In genomic region chr13:25876256-25876655, GRCh38 we compare ENCODE assay signal across 28 cellular contexts.
DNase-seq lines count a peak whose midpoint lies in the region; ATAC-seq and TF ChIP-seq lines count a peak whose summit lies in the region.
"Had no signal": no experiment of that assay in that cellular context is flagged by ENCODE, and none has a peak within 500 bp of the region (broad histone marks: within the 10 kb centered on the region; RNA-seq: fewer than 3 reads in every experiment).

No MANE protein-coding gene starts in this region.

- peaks cover 17% of the 10 kb centered on the region for H3F3A ChIP-seq in Loucy (ENCODE audit: low read depth)

- no peaks in the 10 kb centered on the region for H3K79me2 ChIP-seq in Loucy (ENCODE audit: insufficient read depth, low read length)

- POLR2A ChIA-PET in CD8-positive, alpha-beta T cell (lab: Charles Lee): interaction anchor here (1.3 to 2.0 kb wide), 2 partner anchors 11 to 16 kb away, joined by 3 to 4 read pairs; no protein-coding TSS in a partner anchor
- POLR2A ChIA-PET in T-cell (lab: Charles Lee): interaction anchor here in 1 of 2 donors (0.6 to 1.0 kb wide), 2 partner anchors 26 to 107 kb away, joined by 3 to 5 read pairs; no protein-coding TSS in a partner anchor
- POLR2A ChIA-PET in naive thymus-derived CD8-positive, alpha-beta T cell (lab: Charles Lee): no interaction called here

- no peak for ATAC-seq in CD8-positive, alpha-beta T cell
- no peak for ATAC-seq in T-cell (replicated peaks in 1 of 4)
- no peak for ATAC-seq in naive thymus-derived CD8-positive, alpha-beta T cell
- no peak for ATAC-seq in natural killer cell treated with Interleukin-12 subunit alpha and Interleukin-12 subunit beta and Interleukin-15 and Interleukin-18, amount 100 ng/mL, for 72 hours
- ATAC-seq: HCT116, HepG2, left ventricle myocardium superior, right lobe of liver, Right ventricle myocardium inferior had no signal

- TF ChIP-seq CTCF in CD8-positive, alpha-beta T cell (IDR thresholded peaks at IDR 0.05): no peak
- no peak for TF ChIP-seq CTCF in Loucy (conservative IDR thresholded peaks at IDR 0.05; ENCODE audit: low read length)

- H2AFZ ChIP-seq in Loucy (ENCODE audit: low read length): no peak overlapping the region

- peak overlapping the region; percentile 65 for H3K9ac ChIP-seq in Loucy (ENCODE audit: low read depth, low read length, poor library complexity, severe bottlenecking)

- no peak overlapping the region for H3K27ac ChIP-seq in CD8-positive, alpha-beta T cell (ENCODE audit: low read depth, low read length)
- H3K27ac ChIP-seq: prostate gland, right lobe of liver, spleen, tibial nerve had no signal

- intact Hi-C loops in CD8-positive, alpha-beta T cell (cut with DNase I, micrococcal nuclease): loop anchor here in 1 of 2 experiments (5.0 kb wide), 2 partner anchors 96 to 136 kb away; no protein-coding TSS in a partner anchor

- CTCF ChIA-PET in CD8-positive, alpha-beta T cell (lab: Charles Lee): interaction anchor here (1.4 kb wide), 1 partner anchor 191 kb away, joined by 4 read pairs; no protein-coding TSS in a partner anchor
- CTCF ChIA-PET in T-cell (lab: Charles Lee): interaction anchor here in 1 of 2 donors (1.1 kb wide), 1 partner anchor 24 kb away, joined by 4 read pairs; no protein-coding TSS in a partner anchor

- H3K4me2 ChIP-seq in Loucy (ENCODE audit: low read depth, low read length, poor library complexity, severe bottlenecking): peak overlapping the region; percentile 72

- no peak for DNase-seq in CD8-positive, alpha-beta T cell
- DNase-seq in T-cell (no peak), C1 segment of cervical spinal cord (lab: John Stamatoyannopoulos, UW) (no peak), RKO (ENCODE audit: low spot score) (no peak)
- no peak for DNase-seq in naive thymus-derived CD8-positive, alpha-beta T cell
- DNase-seq in natural killer cell treated with Interleukin-12 subunit alpha and Interleukin-12 subunit beta and Interleukin-15 and Interleukin-18, amount 100 ng/mL, for 72 hours (ENCODE audit: low spot score): no peak
- DNase-seq: activated CD4-positive, alpha-beta T cell treated with anti-CD3 and anti-CD28 coated beads, Interleukin-2, amount 50 U/mL, for 1 hour; activated gamma-delta T cell; activated T-cell treated with anti-CD3 and anti-CD28 coated beads, Interleukin-2, amount 50 U/mL, for 1 hour; caudate nucleus; cortex of kidney; head of caudate nucleus; islet precursor cell; Karpas-422; left ventricle myocardium superior; NCI-H1092 treated with DMSO at 0.1 percent for 48 hours; NCI-H1694 treated with DMSO at 0.1 percent for 48 hours; NCI-H2171; occipital lobe; right lobe of liver; spleen; stimulated activated CD4-positive, alpha-beta T cell treated with anti-CD3 and anti-CD28 coated beads, Interleukin-2, amount 100 ng/mL, for 24 hours had no signal

- H3K27ac Mint-ChIP-seq in CD8-positive, alpha-beta T cell: peak overlapping the region; percentile 83
- peak overlapping the region; percentile 68 to 87 for H3K27ac Mint-ChIP-seq in T-cell
- peak overlapping the region; percentile 69 to 94 (median 88) for H3K27ac Mint-ChIP-seq in naive thymus-derived CD8-positive, alpha-beta T cell
- no peak overlapping the region for H3K27ac Mint-ChIP-seq in natural killer cell treated with Interleukin-12 subunit alpha and Interleukin-12 subunit beta and Interleukin-15 and Interleukin-18, amount 100 ng/mL, for 72 hours

- no peaks in the 10 kb centered on the region for H3K36me3 ChIP-seq in CD8-positive, alpha-beta T cell (ENCODE audit: insufficient read depth, low read length)
- H3K36me3 ChIP-seq in Loucy (ENCODE audit: insufficient read depth, low read length): no peaks in the 10 kb centered on the region
- H3K36me3 ChIP-seq: prostate gland, right lobe of liver, spleen, tibial nerve had no signal

- no peak overlapping the region for H3K4me3 ChIP-seq in CD8-positive, alpha-beta T cell (ENCODE audit: low read depth, low read length)
- H3K4me3 ChIP-seq in Loucy (ENCODE audit: low read length, poor library complexity, severe bottlenecking): no peak overlapping the region
- H3K4me3 ChIP-seq: prostate gland, right lobe of liver, spleen, tibial nerve had no signal

- H3K4me3 Mint-ChIP-seq in CD8-positive, alpha-beta T cell: no peak overlapping the region
- peak overlapping the region in 1 of 3 donors; percentile 69 for H3K4me3 Mint-ChIP-seq in T-cell
- H3K4me3 Mint-ChIP-seq in naive thymus-derived CD8-positive, alpha-beta T cell: peak overlapping the region in 3 of 10 donors; percentile 1 to 35 (median 14)
- H3K4me3 Mint-ChIP-seq in natural killer cell treated with Interleukin-12 subunit alpha and Interleukin-12 subunit beta and Interleukin-15 and Interleukin-18, amount 100 ng/mL, for 72 hours: no peak overlapping the region

- no peaks in the 10 kb centered on the region for H3K27me3 ChIP-seq in CD8-positive, alpha-beta T cell (ENCODE audit: insufficient read depth, low read length)
- no peaks in the 10 kb centered on the region for H3K27me3 ChIP-seq in Loucy (ENCODE audit: insufficient read depth, low read length, poor library complexity, severe bottlenecking)
- H3K27me3 ChIP-seq: right lobe of liver, spleen, tibial nerve had no signal

- no peaks in the 10 kb centered on the region for H4K20me1 ChIP-seq in Loucy (ENCODE audit: insufficient read depth, low read length, poor library complexity, severe bottlenecking)

- H3K4me1 Mint-ChIP-seq in CD8-positive, alpha-beta T cell (ENCODE audit: low read depth): peaks cover 87% of the 10 kb centered on the region
- peaks cover 72 to 79% (median 76%) of the 10 kb centered on the region in 3 donors for H3K4me1 Mint-ChIP-seq in T-cell
- H3K4me1 Mint-ChIP-seq in naive thymus-derived CD8-positive, alpha-beta T cell: peaks cover 43 to 81% (median 75%) of the 10 kb centered on the region in 4 donors
- peaks cover 21 to 22% of the 10 kb centered on the region in 2 donors for H3K4me1 Mint-ChIP-seq in natural killer cell treated with Interleukin-12 subunit alpha and Interleukin-12 subunit beta and Interleukin-15 and Interleukin-18, amount 100 ng/mL, for 72 hours (ENCODE audit: low read depth in 2 of 2)

- no peaks in the 10 kb centered on the region for H3K9me3 Mint-ChIP-seq in CD8-positive, alpha-beta T cell
- H3K9me3 Mint-ChIP-seq in T-cell: peaks cover 0 to 10% (median 4%) of the 10 kb centered on the region in 3 donors
- H3K9me3 Mint-ChIP-seq in naive thymus-derived CD8-positive, alpha-beta T cell: peaks cover 0 to 12% (median 0%) of the 10 kb centered on the region in 9 donors
- H3K9me3 Mint-ChIP-seq in natural killer cell treated with Interleukin-12 subunit alpha and Interleukin-12 subunit beta and Interleukin-15 and Interleukin-18, amount 100 ng/mL, for 72 hours: peaks cover 5% of the 10 kb centered on the region

- H3K36me3 Mint-ChIP-seq in CD8-positive, alpha-beta T cell: no peaks in the 10 kb centered on the region
- H3K36me3 Mint-ChIP-seq in T-cell: no peaks in the 10 kb centered on the region
- peaks cover 0 to 5% (median 0%) of the 10 kb centered on the region in 3 donors for H3K36me3 Mint-ChIP-seq in naive thymus-derived CD8-positive, alpha-beta T cell
- H3K36me3 Mint-ChIP-seq in natural killer cell treated with Interleukin-12 subunit alpha and Interleukin-12 subunit beta and Interleukin-15 and Interleukin-18, amount 100 ng/mL, for 72 hours: peaks cover 6% of the 10 kb centered on the region

- H3K4me1 ChIP-seq in CD8-positive, alpha-beta T cell (ENCODE audit: insufficient read depth, low read length): peaks cover 58% of the 10 kb centered on the region
- peaks cover 96% of the 10 kb centered on the region for H3K4me1 ChIP-seq in Loucy (ENCODE audit: insufficient read depth, low read length, poor library complexity, severe bottlenecking)
- H3K4me1 ChIP-seq: prostate gland, right lobe of liver, tibial nerve had no signal

- no peaks in the 10 kb centered on the region for H3K9me3 ChIP-seq in CD8-positive, alpha-beta T cell (ENCODE audit: low read length)
- no peaks in the 10 kb centered on the region for H3K9me3 ChIP-seq in Loucy (ENCODE audit: insufficient read depth, low read depth, low read length)
- H3K9me3 ChIP-seq: prostate gland, right lobe of liver, spleen, tibial nerve had no signal

- H3K27me3 Mint-ChIP-seq in CD8-positive, alpha-beta T cell (ENCODE audit: low read depth): no peaks in the 10 kb centered on the region
- no peaks in the 10 kb centered on the region for H3K27me3 Mint-ChIP-seq in T-cell
- H3K27me3 Mint-ChIP-seq in naive thymus-derived CD8-positive, alpha-beta T cell: no peaks in the 10 kb centered on the region
- H3K27me3 Mint-ChIP-seq in natural killer cell treated with Interleukin-12 subunit alpha and Interleukin-12 subunit beta and Interleukin-15 and Interleukin-18, amount 100 ng/mL, for 72 hours: peaks cover 0 to 2% of the 10 kb centered on the region in 2 donors

- H3K9me2 ChIP-seq in Loucy (replicated peaks; ENCODE audit: low read depth, low read length): no peaks in the 10 kb centered on the region

Comparison
In these comparisons a context has a peak if more than half of its experiments do, and no peak if none do; other contexts are left out.
1. H3K27ac Mint-ChIP-seq: peak in CD8-positive, alpha-beta T cell (single experiment), T-cell (2 of 2) and naive thymus-derived CD8-positive, alpha-beta T cell (10 of 10); none in natural killer cell treated with Interleukin-12 subunit alpha and Interleukin-12 subunit beta and Interleukin-15 and Interleukin-18, amount 100 ng/mL, for 72 hours (0 of 2).